ENCODE assay signal across 1 cellular context in genomic region chr11:117037279-117037951, GRCh38.
TF ChIP-seq lines count a peak whose summit lies in the region.

No MANE protein-coding gene starts in this region.

TF ChIP-seq in K562, 482 proteins besides CTCF, POLR2A, EP300 and RAD21 (continued from another document):
- TF ChIP-seq ZBTB40 (IDR thresholded peaks at IDR 0.05), result no peak
- TF ChIP-seq ZBTB40 (CRISPR knock-in tag; IDR thresholded peaks at IDR 0.05), result no peak
- TF ChIP-seq ZNF639 (CRISPR knock-in tag; conservative IDR thresholded peaks at IDR 0.05 in 1 of 2, IDR thresholded peaks at IDR 0.05 in 1 of 2), result no peak
- TF ChIP-seq ZNF780A (CRISPR knock-in tag; IDR thresholded peaks at IDR 0.05), result no peak
- TF ChIP-seq TEAD2 (tag; IDR thresholded peaks at IDR 0.05), result no peak
- no peak for TF ChIP-seq EGR1 (conservative IDR thresholded peaks at IDR 0.05)
- TF ChIP-seq CBX3 (IDR thresholded peaks at IDR 0.05; ENCODE audit: borderline replicate concordance in 1 of 2, low read length in 2 of 2), result no peak
- no peak for TF ChIP-seq KDM5B (IDR thresholded peaks at IDR 0.05; ENCODE audit: insufficient replicate concordance, low read depth, low read length)
- TF ChIP-seq KAT2B (IDR thresholded peaks at IDR 0.05; ENCODE audit: low read depth, low read length), result no peak
- TF ChIP-seq ZNF41 (CRISPR knock-in tag; conservative IDR thresholded peaks at IDR 0.05), result no peak
- TF ChIP-seq ATF2 (CRISPR knock-in tag; IDR thresholded peaks at IDR 0.05), result no peak
- TF ChIP-seq ZNF717 (CRISPR knock-in tag; IDR thresholded peaks at IDR 0.05), result no peak
- TF ChIP-seq DLX4 (CRISPR knock-in tag; IDR thresholded peaks at IDR 0.05), result no peak
- peak; percentile 35; the same call in 1 of the 2 replicates for TF ChIP-seq DPF2 (IDR thresholded peaks at IDR 0.05)
- TF ChIP-seq PRMT5 (CRISPR knock-in tag; IDR thresholded peaks at IDR 0.05), result no peak
- no peak for TF ChIP-seq ZNF511 (CRISPR knock-in tag; IDR thresholded peaks at IDR 0.05)
- TF ChIP-seq TFE3 (CRISPR knock-in tag; IDR thresholded peaks at IDR 0.05), result no peak
- no peak for TF ChIP-seq ZNF3 (CRISPR knock-in tag; IDR thresholded peaks at IDR 0.05)
- TF ChIP-seq RFX5 (IDR thresholded peaks at IDR 0.05; ENCODE audit: low read depth, low read length), result no peak
- no peak for TF ChIP-seq PKNOX1 (IDR thresholded peaks at IDR 0.05)
